14 cellular contexts compared by ENCODE assay signal in genomic region chr13:37138169-37138568, GRCh38. TPM values are rescaled to one million over a fixed set of nuclear protein-coding genes. Genes with fewer than 3 reads are reported as not detected.
DNase-seq lines count a peak whose midpoint lies in the region; ATAC-seq, FAIRE-seq and TF ChIP-seq lines count a peak whose summit lies in the region.
"Had no signal": no experiment of that assay in that cellular context is flagged by ENCODE, and none has a peak within 500 bp of the region (broad histone marks: within the 10 kb centered on the region; RNA-seq: fewer than 3 reads in every experiment).

No MANE protein-coding gene starts in this region.

- 86 to 95% (median 90%) methylated on average over 1 of the region's 1 CpG for WGBS in heart left ventricle, 4 donors

- H3K9me3 ChIP-seq in keratinocyte (ENCODE audit: control insufficient read depth, low read depth, low read length) (no peaks in the 10 kb centered on the region), heart left ventricle (peaks cover 0 to 6% (median 0%) of the 10 kb centered on the region in 12 donors)
- H3K9me3 ChIP-seq: thoracic aorta had no signal

- in situ Hi-C loops in astrocyte of the cerebellum (cut with HindIII; ENCODE audit: low sequenced_read_pairs) = no loop called here

- TF ChIP-seq POLR2A in heart left ventricle (IDR thresholded peaks at IDR 0.05) = no peak

- H3K36me3 ChIP-seq in keratinocyte (ENCODE audit: control insufficient read depth in 2 of 2, extremely low read depth in 1 of 2, insufficient read depth in 2 of 2, low read length in 2 of 2) = no peaks in the 10 kb centered on the region
- H3K36me3 ChIP-seq in heart left ventricle = no peaks in the 10 kb centered on the region
- H3K36me3 ChIP-seq: thoracic aorta had no signal

- H2AFZ ChIP-seq in keratinocyte (ENCODE audit: control insufficient read depth, low read length) = no peak overlapping the region

- H3K4me1 ChIP-seq in keratinocyte (ENCODE audit: control insufficient read depth, extremely low read depth, insufficient read depth, low read length) (no peaks in the 10 kb centered on the region), heart left ventricle (peaks cover 0 to 33% (median 0%) of the 10 kb centered on the region in 12 donors)

- no peak overlapping the region for H3K27ac ChIP-seq in keratinocyte (ENCODE audit: control insufficient read depth, insufficient read depth, low read length)
- no peak overlapping the region for H3K27ac ChIP-seq in heart left ventricle
- H3K27ac ChIP-seq: thoracic aorta had no signal

- no peaks in the 10 kb centered on the region for H4K20me1 ChIP-seq in keratinocyte (ENCODE audit: control insufficient read depth, extremely low read depth, insufficient read depth, low read length)

- TF ChIP-seq CTCF in AG10803 (conservative IDR thresholded peaks at IDR 0.05; ENCODE audit: low read length) (peak; percentile 38), HFF-Myc (IDR thresholded peaks at IDR 0.05; ENCODE audit: low read depth, low read length, missing control alignments) (peak; percentile 43), astrocyte of the cerebellum (IDR thresholded peaks at IDR 0.05; ENCODE audit: low read depth, low read length, missing control alignments) (peak; percentile 31), keratinocyte (optimal IDR thresholded peaks at IDR 0.05 in 1 of 3, IDR thresholded peaks at IDR 0.05 in 1 of 3, conservative IDR thresholded peaks at IDR 0.05 in 1 of 3; ENCODE audit: extremely low read depth in 1 of 3, insufficient read depth in 2 of 3, low read length in 3 of 3) (peak; percentile 23 to 52 (median 29)), heart left ventricle (IDR thresholded peaks at IDR 0.05) (peak in 3 of 12 donors; percentile 7 to 17 (median 10))

- H3K79me2 ChIP-seq in keratinocyte (ENCODE audit: control insufficient read depth, insufficient read depth, low read length) = no peaks in the 10 kb centered on the region

- ATAC-seq in heart left ventricle (no peak), GM18870 (IDR thresholded peaks at IDR 0.05; ENCODE audit: unreplicated experiment) (no peak), GM18909 (IDR thresholded peaks at IDR 0.05; ENCODE audit: poor library complexity, unreplicated experiment) (no peak), HG03442 (IDR thresholded peaks at IDR 0.05; ENCODE audit: unreplicated experiment) (no peak)

- H3K9ac ChIP-seq in keratinocyte (ENCODE audit: control insufficient read depth, extremely low read depth, insufficient read depth, low read length) = no peak overlapping the region

- H3K4me3 ChIP-seq in AG10803 (ENCODE audit: low read length) (no peak overlapping the region), HFF-Myc (replicated peaks; ENCODE audit: low read depth, low read length) (no peak overlapping the region), astrocyte of the cerebellum (ENCODE audit: low read depth, low read length) (no peak overlapping the region), keratinocyte (ENCODE audit: control insufficient read depth in 2 of 3, extremely low read depth in 1 of 3, insufficient read depth in 2 of 3, low read depth in 1 of 3, low read length in 3 of 3) (no peak overlapping the region), heart left ventricle (no peak overlapping the region)
- H3K4me3 ChIP-seq: thoracic aorta had no signal

- no peaks in the 10 kb centered on the region for H3K9me1 ChIP-seq in keratinocyte (ENCODE audit: control insufficient read depth, extremely low read depth, insufficient read depth, low read length)

- H3K4me2 ChIP-seq in keratinocyte (ENCODE audit: control insufficient read depth, extremely low read depth, insufficient read depth, low read depth, low read length) = no peak overlapping the region

- DNase-seq in AG10803 (ENCODE audit: low read depth) (peak; percentile 27), HFF-Myc (ENCODE audit: extremely low read depth, low read depth) (no peak), astrocyte of the cerebellum (ENCODE audit: low read depth) (no peak), keratinocyte (ENCODE audit: low read depth, low spot score) (no peak), heart left ventricle (no peak)
- DNase-seq: activated T-cell treated with anti-CD3 and anti-CD28 coated beads for 4 hours; CD4-positive, alpha-beta T cell; NCI-H146 had no signal

- intact Hi-C loops in heart left ventricle (cut with DNase I) = no loop called here

- H3K27me3 ChIP-seq in keratinocyte (ENCODE audit: control insufficient read depth, extremely low read depth, insufficient read depth, low read length) = no peaks in the 10 kb centered on the region
- H3K27me3 ChIP-seq in heart left ventricle = no peaks in the 10 kb centered on the region

- dilution Hi-C loops in keratinocyte (cut with MboI; ENCODE audit: extremely low pct_ligation_motif_present, low sequenced_read_pairs) = no loop called here

- FAIRE-seq in keratinocyte (lab: Jason Lieb, UNC) = no peak
- FAIRE-seq: GM19239 had no signal

RNA-seq across cellular contexts. Expression of gene CSNK1A1L, which starts 32.7 kb away (rescaled TPM):
- not detected in 3 replicates for polyA plus RNA-seq in keratinocyte
- 0.25 TPM for polyA plus RNA-seq in keratinocyte (2011; ENCODE audit: low read depth)
- not detected in 2 replicates for polyA plus RNA-seq in keratinocyte (2011; cell fraction: cytosol; rRNA removed)
- not detected in 2 replicates for polyA plus RNA-seq in keratinocyte (2011; cell fraction: nucleus; rRNA removed)
- polyA plus RNA-seq in keratinocyte (2012; ENCODE audit: low replicate concordance) = 0.06 TPM in 1 of 2 replicates, not detected in the other
- polyA minus RNA-seq in keratinocyte = not detected in 3 replicates
- not detected for polyA minus RNA-seq in keratinocyte (2011; cell fraction: cytosol; rRNA and poly(A)+ RNA removed)
- polyA minus RNA-seq in keratinocyte (2011; cell fraction: nucleus; rRNA and poly(A)+ RNA removed) = not detected in 2 replicates
- not detected for total RNA-seq in heart left ventricle
- polyA plus RNA-seq in heart left ventricle = not detected
- total RNA-seq: CD4-positive, alpha-beta T cell; lower leg skin; thoracic aorta had no signal
